Comparison of ENCODE assay signal across 9 cellular contexts in genomic region chr13:106083620-106084350, GRCh38.
A peak's percentile ranks its signal among the peaks of the same experiment; 100 is the strongest.
DNase-seq lines count a peak whose midpoint lies in the region; ATAC-seq, FAIRE-seq and TF ChIP-seq lines count a peak whose summit lies in the region.
"Had no signal": no experiment of that assay in that cellular context is flagged by ENCODE, and none has a peak within 500 bp of the region (broad histone marks: within the 10 kb centered on the region; RNA-seq: fewer than 3 reads in every experiment).

No MANE protein-coding gene starts in this region.

- H3K9me3 Mint-ChIP-seq in activated naive CD8-positive, alpha-beta T cell treated with anti-CD3 and anti-CD28 coated beads, Interleukin-2, amount 50 U/mL, for 24 hours, result peaks cover 8% of the 10 kb centered on the region
- H3K9me3 Mint-ChIP-seq in activated naive CD8-positive, alpha-beta T cell treated with anti-CD3 and anti-CD28 coated beads for 36 hours, result peaks cover 2% of the 10 kb centered on the region
- peaks cover 0 to 7% (median 0%) of the 10 kb centered on the region in 5 donors for H3K9me3 Mint-ChIP-seq in CD8-positive, alpha-beta memory T cell
- H3K9me3 Mint-ChIP-seq: activated naive CD4-positive, alpha-beta T cell treated with anti-CD3 and anti-CD28 coated beads, Interleukin-2, amount 50 U/mL, for 24 hours had no signal

- H3K9ac ChIP-seq in kidney (ENCODE audit: low read length in 2 of 2), result no peak overlapping the region

- H3K4me1 ChIP-seq in left lung, result no peaks in the 10 kb centered on the region
- H3K4me1 ChIP-seq in CD8-positive, alpha-beta memory T cell (ENCODE audit: insufficient read depth, low read length), result no peaks in the 10 kb centered on the region
- H3K4me1 ChIP-seq in kidney (ENCODE audit: control insufficient read depth in 1 of 2, insufficient read depth in 1 of 2, low read depth in 1 of 2, low read length in 2 of 2), result peaks cover 0 to 6% of the 10 kb centered on the region in 2 donors

- FAIRE-seq in kidney (lab: Jason Lieb, UNC), result no peak

- H3K36me3 ChIP-seq in left lung, result no peaks in the 10 kb centered on the region
- no peaks in the 10 kb centered on the region for H3K36me3 ChIP-seq in CD8-positive, alpha-beta memory T cell (ENCODE audit: insufficient read depth, low read length)
- no peaks in the 10 kb centered on the region for H3K36me3 ChIP-seq in kidney (ENCODE audit: control insufficient read depth in 1 of 2, insufficient read depth in 2 of 2, low read length in 2 of 2)

- in situ Hi-C loops in astrocyte of the cerebellum (cut with HindIII; ENCODE audit: low sequenced_read_pairs), result no loop called here

- no peak for ATAC-seq in activated naive CD8-positive, alpha-beta T cell treated with anti-CD3 and anti-CD28 coated beads, Interleukin-2, amount 50 U/mL, for 24 hours
- ATAC-seq in HG03378 (IDR thresholded peaks at IDR 0.05; ENCODE audit: unreplicated experiment), result peak; percentile 70
- peak; percentile 96 for ATAC-seq in left lung
- no peak for ATAC-seq in GM18870 (IDR thresholded peaks at IDR 0.05; ENCODE audit: unreplicated experiment)

- H3K27ac Mint-ChIP-seq in activated naive CD8-positive, alpha-beta T cell treated with anti-CD3 and anti-CD28 coated beads, Interleukin-2, amount 50 U/mL, for 24 hours, result no peak overlapping the region
- no peak overlapping the region for H3K27ac Mint-ChIP-seq in activated naive CD8-positive, alpha-beta T cell treated with anti-CD3 and anti-CD28 coated beads for 36 hours
- no peak overlapping the region for H3K27ac Mint-ChIP-seq in CD8-positive, alpha-beta memory T cell
- H3K27ac Mint-ChIP-seq: activated naive CD4-positive, alpha-beta T cell treated with anti-CD3 and anti-CD28 coated beads, Interleukin-2, amount 50 U/mL, for 24 hours had no signal

- intact Hi-C loops in left lung (cut with DNase I), result loop anchor here in 1 of 2 donors (10.0 kb wide), 1 partner anchor 451 kb away; the partner anchor contains the start of gene EFNB2
- intact Hi-C loops in kidney (cut with DNase I), result no loop called here

- H3K4me1 Mint-ChIP-seq in activated naive CD8-positive, alpha-beta T cell treated with anti-CD3 and anti-CD28 coated beads, Interleukin-2, amount 50 U/mL, for 24 hours, result no peaks in the 10 kb centered on the region
- no peaks in the 10 kb centered on the region for H3K4me1 Mint-ChIP-seq in activated naive CD8-positive, alpha-beta T cell treated with anti-CD3 and anti-CD28 coated beads for 36 hours
- H3K4me1 Mint-ChIP-seq in CD8-positive, alpha-beta memory T cell, result no peaks in the 10 kb centered on the region
- H3K4me1 Mint-ChIP-seq: activated naive CD4-positive, alpha-beta T cell treated with anti-CD3 and anti-CD28 coated beads, Interleukin-2, amount 50 U/mL, for 24 hours had no signal

- POLR2A ChIA-PET in CD8-positive, alpha-beta memory T cell (lab: Charles Lee), result no interaction called here

- H3K27ac ChIP-seq in left lung, result no peak overlapping the region
- no peak overlapping the region for H3K27ac ChIP-seq in CD8-positive, alpha-beta memory T cell (ENCODE audit: low read depth, low read length)
- no peak overlapping the region for H3K27ac ChIP-seq in kidney (ENCODE audit: low read depth in 2 of 2, low read length in 2 of 2)

- no peak overlapping the region for H3K4me3 Mint-ChIP-seq in activated naive CD8-positive, alpha-beta T cell treated with anti-CD3 and anti-CD28 coated beads, Interleukin-2, amount 50 U/mL, for 24 hours
- no peak overlapping the region for H3K4me3 Mint-ChIP-seq in activated naive CD8-positive, alpha-beta T cell treated with anti-CD3 and anti-CD28 coated beads for 36 hours
- H3K4me3 Mint-ChIP-seq in CD8-positive, alpha-beta memory T cell, result no peak overlapping the region
- H3K4me3 Mint-ChIP-seq: activated naive CD4-positive, alpha-beta T cell treated with anti-CD3 and anti-CD28 coated beads, Interleukin-2, amount 50 U/mL, for 24 hours had no signal

- no peaks in the 10 kb centered on the region for H3K9me3 ChIP-seq in left lung
- H3K9me3 ChIP-seq in CD8-positive, alpha-beta memory T cell (ENCODE audit: low read length), result no peaks in the 10 kb centered on the region
- no peaks in the 10 kb centered on the region for H3K9me3 ChIP-seq in kidney (ENCODE audit: control insufficient read depth in 1 of 2, low read length in 2 of 2)

- H3K4me3 ChIP-seq in astrocyte of the cerebellum (ENCODE audit: low read depth, low read length) (no peak overlapping the region), left lung (no peak overlapping the region), kidney (ENCODE audit: low read length in 2 of 2) (no peak overlapping the region)
- H3K4me3 ChIP-seq in CD8-positive, alpha-beta memory T cell (ENCODE audit: low read length), result no peak overlapping the region

- peak; percentile 5 for DNase-seq in activated naive CD8-positive, alpha-beta T cell treated with anti-CD3 and anti-CD28 coated beads, Interleukin-2, amount 50 U/mL, for 24 hours
- DNase-seq in activated naive CD8-positive, alpha-beta T cell treated with anti-CD3 and anti-CD28 coated beads for 36 hours, result no peak
- DNase-seq in astrocyte of the cerebellum (ENCODE audit: low read depth), result no peak
- no peak for DNase-seq in left lung
- no peak for DNase-seq in CD8-positive, alpha-beta memory T cell
- no peak for DNase-seq in kidney

- CTCF ChIA-PET in CD8-positive, alpha-beta memory T cell (lab: Charles Lee), result no interaction called here

- peaks cover 2% of the 10 kb centered on the region for H3K27me3 Mint-ChIP-seq in activated naive CD8-positive, alpha-beta T cell treated with anti-CD3 and anti-CD28 coated beads, Interleukin-2, amount 50 U/mL, for 24 hours
- H3K27me3 Mint-ChIP-seq in activated naive CD8-positive, alpha-beta T cell treated with anti-CD3 and anti-CD28 coated beads for 36 hours, result no peaks in the 10 kb centered on the region
- H3K27me3 Mint-ChIP-seq in CD8-positive, alpha-beta memory T cell, result no peaks in the 10 kb centered on the region
- H3K27me3 Mint-ChIP-seq: activated naive CD4-positive, alpha-beta T cell treated with anti-CD3 and anti-CD28 coated beads, Interleukin-2, amount 50 U/mL, for 24 hours had no signal

- no peaks in the 10 kb centered on the region for H3K27me3 ChIP-seq in left lung
- no peaks in the 10 kb centered on the region for H3K27me3 ChIP-seq in CD8-positive, alpha-beta memory T cell (ENCODE audit: insufficient read depth, low read length, poor library complexity, severe bottlenecking)

- no peaks in the 10 kb centered on the region for H3K36me3 Mint-ChIP-seq in activated naive CD8-positive, alpha-beta T cell treated with anti-CD3 and anti-CD28 coated beads, Interleukin-2, amount 50 U/mL, for 24 hours (ENCODE audit: low read depth)
- H3K36me3 Mint-ChIP-seq in activated naive CD8-positive, alpha-beta T cell treated with anti-CD3 and anti-CD28 coated beads for 36 hours, result no peaks in the 10 kb centered on the region
- H3K36me3 Mint-ChIP-seq in CD8-positive, alpha-beta memory T cell, result no peaks in the 10 kb centered on the region
- H3K36me3 Mint-ChIP-seq: activated naive CD4-positive, alpha-beta T cell treated with anti-CD3 and anti-CD28 coated beads, Interleukin-2, amount 50 U/mL, for 24 hours had no signal

- peak; percentile 61 for TF ChIP-seq CTCF in astrocyte of the cerebellum (IDR thresholded peaks at IDR 0.05; ENCODE audit: low read depth, low read length, missing control alignments)
- peak; percentile 47 to 54 for TF ChIP-seq CTCF in left lung (IDR thresholded peaks at IDR 0.05)
- no peak for TF ChIP-seq CTCF in kidney (IDR thresholded peaks at IDR 0.05; ENCODE audit: borderline replicate concordance, extremely low read depth, insufficient read depth)

Comparison
In these comparisons a context has a peak if more than half of its experiments do, and no peak if none do; other contexts are left out.
1. ATAC-seq: peak in HG03378 (single experiment) and left lung (single experiment); none in activated naive CD8-positive, alpha-beta T cell treated with anti-CD3 and anti-CD28 coated beads, Interleukin-2, amount 50 U/mL, for 24 hours (single experiment) and GM18870 (single experiment).